In the genomic region with DNA sequence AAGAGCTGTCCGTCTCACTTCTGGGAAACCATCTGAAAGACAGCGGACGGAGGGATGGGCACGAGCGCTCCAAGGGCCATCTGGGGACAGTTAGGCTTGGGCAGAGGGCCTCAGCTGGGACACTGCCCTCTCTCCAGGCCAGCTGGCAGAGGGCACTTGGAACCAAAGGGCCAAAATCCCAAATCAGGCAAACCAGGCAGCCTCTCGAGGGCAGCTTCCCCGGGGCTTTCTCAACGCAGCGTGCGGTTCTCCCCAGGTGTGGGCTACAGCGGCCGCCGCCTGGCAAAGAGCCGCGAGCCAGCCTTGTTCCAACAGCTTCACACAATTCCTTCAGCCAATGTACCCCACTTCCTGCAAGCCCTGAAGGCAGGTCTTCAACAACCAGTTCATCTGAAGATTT, we compare ENCODE assay signal across 10 cellular contexts. TPM values are rescaled to one million over a fixed set of nuclear protein-coding genes. Genes with fewer than 3 reads are reported as not detected.
DNase-seq lines count a peak whose midpoint lies in the region; ATAC-seq, FAIRE-seq and TF ChIP-seq lines count a peak whose summit lies in the region.
"Had no signal": no experiment of that assay in that cellular context is flagged by ENCODE, and none has a peak within 500 bp of the region (broad histone marks: within the 10 kb centered on the region; RNA-seq: fewer than 3 reads in every experiment).

No MANE protein-coding gene starts in this region.

- H3K27me3 ChIP-seq in heart left ventricle (no peaks in the 10 kb centered on the region), pancreas (no peaks in the 10 kb centered on the region)

- DNase-seq in AG10803 (ENCODE audit: low read depth) (no peak), WTC11 (ENCODE audit: low spot score) (no peak), heart left ventricle (no peak), pancreas (peak in 1 of 6 donors; percentile 57), NK-92 (lab: John Stamatoyannopoulos, UW; ENCODE audit: unreplicated experiment) (no peak), SIG-M5 treated with dmso at 0.1 percent for 504 hours (lab: John Stamatoyannopoulos, UW; ENCODE audit: unreplicated experiment) (no peak)
- DNase-seq: activated T-cell treated with anti-CD3 and anti-CD28 coated beads for 4 hours, NCI-H187 treated with DMSO at 0.1 percent for 48 hours had no signal

- peak overlapping the region; percentile 72 for H3K27ac Mint-ChIP-seq in WTC11

- no peak for TF ChIP-seq CTCF in AG10803 (conservative IDR thresholded peaks at IDR 0.05; ENCODE audit: low read length)
- no peak for TF ChIP-seq CTCF in WTC11 (IDR thresholded peaks at IDR 0.05)
- no peak for TF ChIP-seq CTCF in heart left ventricle (IDR thresholded peaks at IDR 0.05)
- no peak for TF ChIP-seq CTCF in pancreas (IDR thresholded peaks at IDR 0.05)

- no peak overlapping the region for H3K4me3 Mint-ChIP-seq in WTC11

- no peak for ATAC-seq in WTC11
- ATAC-seq in heart left ventricle, result peak in 1 of 4 donors; percentile 7
- no peak for ATAC-seq in pancreas
- ATAC-seq in GM21529 (IDR thresholded peaks at IDR 0.05; ENCODE audit: unreplicated experiment), result no peak
- ATAC-seq in GM19023 (IDR thresholded peaks at IDR 0.05; ENCODE audit: unreplicated experiment), result no peak

- H3K36me3 ChIP-seq in heart left ventricle (peaks cover 0 to 10% (median 7%) of the 10 kb centered on the region in 9 donors), pancreas (peaks cover 0 to 6% (median 0%) of the 10 kb centered on the region in 3 donors)

- no peak for FAIRE-seq in pancreas (lab: Jason Lieb, UNC)

- H3K9me3 Mint-ChIP-seq in WTC11, result no peaks in the 10 kb centered on the region

- peak overlapping the region; percentile 7 for H3K4me3 ChIP-seq in AG10803 (ENCODE audit: low read length)
- peak overlapping the region in 5 of 12 donors; percentile 2 to 40 (median 32) for H3K4me3 ChIP-seq in heart left ventricle
- H3K4me3 ChIP-seq in pancreas, result no peak overlapping the region

- no peaks in the 10 kb centered on the region for H3K9me3 ChIP-seq in heart left ventricle
- H3K9me3 ChIP-seq in pancreas, result no peaks in the 10 kb centered on the region

- no peaks in the 10 kb centered on the region for H3K27me3 Mint-ChIP-seq in WTC11 (ENCODE audit: low read depth)

- POLR2A ChIA-PET in WTC11 (lab: Charles Lee), result no interaction called here

- H3K36me3 Mint-ChIP-seq in WTC11, result peaks cover 12% of the 10 kb centered on the region

- WGBS in heart left ventricle, 4 donors, result 49 to 74% (median 56%) methylated on average over 12 to 15 of the region's 15 CpGs
- WGBS in pancreas, 2 donors, result 73 to 81% methylated on average over 15 of the region's 15 CpGs

- H3K4me1 ChIP-seq in heart left ventricle (peaks cover 46 to 95% (median 85%) of the 10 kb centered on the region in 12 donors), pancreas (peaks cover 37 to 58% (median 47%) of the 10 kb centered on the region in 3 donors)

- TF ChIP-seq POLR2A in heart left ventricle (IDR thresholded peaks at IDR 0.05), result no peak

- intact Hi-C loops in heart left ventricle (cut with DNase I) (loop anchor here (5.0 to 10.0 kb wide), 5 partner anchors 37 to 98 kb away; a partner anchor contains a TSS), pancreas (cut with DNase I) (no loop called here)

- H3K27ac ChIP-seq in heart left ventricle (peak overlapping the region; percentile 71 to 95 (median 88)), pancreas (peak overlapping the region; percentile 50 to 81 (median 66))

- CTCF ChIA-PET in WTC11 (lab: Charles Lee), result interaction anchor here (0.6 to 1.7 kb wide), 4 partner anchors 14 to 97 kb away, joined by 3 to 7 read pairs (median 3); a partner anchor contains a TSS

- peaks cover 78% of the 10 kb centered on the region for H3K4me1 Mint-ChIP-seq in WTC11

TF ChIP-seq in WTC11, 78 proteins besides CTCF, POLR2A, EP300 and RAD21 (continues in another document):
- no peak for TF ChIP-seq HMGA2 (CRISPR knock-in tag; IDR thresholded peaks at IDR 0.05)
- no peak for TF ChIP-seq RORB (CRISPR knock-in tag; IDR thresholded peaks at IDR 0.05)
- no peak for TF ChIP-seq FOXJ3 (CRISPR knock-in tag; IDR thresholded peaks at IDR 0.05; ENCODE audit: borderline replicate concordance)
- TF ChIP-seq, protein P1, sequence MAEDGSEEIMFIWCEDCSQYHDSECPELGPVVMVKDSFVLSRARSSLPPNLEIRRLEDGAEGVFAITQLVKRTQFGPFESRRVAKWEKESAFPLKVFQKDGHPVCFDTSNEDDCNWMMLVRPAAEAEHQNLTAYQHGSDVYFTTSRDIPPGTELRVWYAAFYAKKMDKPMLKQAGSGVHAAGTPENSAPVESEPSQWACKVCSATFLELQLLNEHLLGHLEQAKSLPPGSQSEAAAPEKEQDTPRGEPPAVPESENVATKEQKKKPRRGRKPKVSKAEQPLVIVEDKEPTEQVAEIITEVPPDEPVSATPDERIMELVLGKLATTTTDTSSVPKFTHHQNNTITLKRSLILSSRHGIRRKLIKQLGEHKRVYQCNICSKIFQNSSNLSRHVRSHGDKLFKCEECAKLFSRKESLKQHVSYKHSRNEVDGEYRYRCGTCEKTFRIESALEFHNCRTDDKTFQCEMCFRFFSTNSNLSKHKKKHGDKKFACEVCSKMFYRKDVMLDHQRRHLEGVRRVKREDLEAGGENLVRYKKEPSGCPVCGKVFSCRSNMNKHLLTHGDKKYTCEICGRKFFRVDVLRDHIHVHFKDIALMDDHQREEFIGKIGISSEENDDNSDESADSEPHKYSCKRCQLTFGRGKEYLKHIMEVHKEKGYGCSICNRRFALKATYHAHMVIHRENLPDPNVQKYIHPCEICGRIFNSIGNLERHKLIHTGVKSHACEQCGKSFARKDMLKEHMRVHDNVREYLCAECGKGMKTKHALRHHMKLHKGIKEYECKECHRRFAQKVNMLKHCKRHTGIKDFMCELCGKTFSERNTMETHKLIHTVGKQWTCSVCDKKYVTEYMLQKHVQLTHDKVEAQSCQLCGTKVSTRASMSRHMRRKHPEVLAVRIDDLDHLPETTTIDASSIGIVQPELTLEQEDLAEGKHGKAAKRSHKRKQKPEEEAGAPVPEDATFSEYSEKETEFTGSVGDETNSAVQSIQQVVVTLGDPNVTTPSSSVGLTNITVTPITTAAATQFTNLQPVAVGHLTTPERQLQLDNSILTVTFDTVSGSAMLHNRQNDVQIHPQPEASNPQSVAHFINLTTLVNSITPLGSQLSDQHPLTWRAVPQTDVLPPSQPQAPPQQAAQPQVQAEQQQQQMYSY (CRISPR knock-in tag; IDR thresholded peaks at IDR 0.05), result no peak
- TF ChIP-seq TEAD4 (CRISPR knock-in tag; IDR thresholded peaks at IDR 0.05), result no peak
- TF ChIP-seq, protein P2, sequence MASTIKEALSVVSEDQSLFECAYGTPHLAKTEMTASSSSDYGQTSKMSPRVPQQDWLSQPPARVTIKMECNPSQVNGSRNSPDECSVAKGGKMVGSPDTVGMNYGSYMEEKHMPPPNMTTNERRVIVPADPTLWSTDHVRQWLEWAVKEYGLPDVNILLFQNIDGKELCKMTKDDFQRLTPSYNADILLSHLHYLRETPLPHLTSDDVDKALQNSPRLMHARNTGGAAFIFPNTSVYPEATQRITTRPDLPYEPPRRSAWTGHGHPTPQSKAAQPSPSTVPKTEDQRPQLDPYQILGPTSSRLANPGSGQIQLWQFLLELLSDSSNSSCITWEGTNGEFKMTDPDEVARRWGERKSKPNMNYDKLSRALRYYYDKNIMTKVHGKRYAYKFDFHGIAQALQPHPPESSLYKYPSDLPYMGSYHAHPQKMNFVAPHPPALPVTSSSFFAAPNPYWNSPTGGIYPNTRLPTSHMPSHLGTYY (CRISPR knock-in tag; IDR thresholded peaks at IDR 0.05), result no peak
- no peak for TF ChIP-seq ESRRA (CRISPR knock-in tag; IDR thresholded peaks at IDR 0.05; ENCODE audit: borderline replicate concordance)
- no peak for TF ChIP-seq NFE2L1 (CRISPR knock-in tag; IDR thresholded peaks at IDR 0.05)
- TF ChIP-seq, protein P3, sequence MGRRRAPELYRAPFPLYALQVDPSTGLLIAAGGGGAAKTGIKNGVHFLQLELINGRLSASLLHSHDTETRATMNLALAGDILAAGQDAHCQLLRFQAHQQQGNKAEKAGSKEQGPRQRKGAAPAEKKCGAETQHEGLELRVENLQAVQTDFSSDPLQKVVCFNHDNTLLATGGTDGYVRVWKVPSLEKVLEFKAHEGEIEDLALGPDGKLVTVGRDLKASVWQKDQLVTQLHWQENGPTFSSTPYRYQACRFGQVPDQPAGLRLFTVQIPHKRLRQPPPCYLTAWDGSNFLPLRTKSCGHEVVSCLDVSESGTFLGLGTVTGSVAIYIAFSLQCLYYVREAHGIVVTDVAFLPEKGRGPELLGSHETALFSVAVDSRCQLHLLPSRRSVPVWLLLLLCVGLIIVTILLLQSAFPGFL (CRISPR knock-in tag; IDR thresholded peaks at IDR 0.05; ENCODE audit: borderline replicate concordance), result no peak
- no peak for TF ChIP-seq ZNF219 (CRISPR knock-in tag; IDR thresholded peaks at IDR 0.05; ENCODE audit: borderline replicate concordance)

RNA-seq across cellular contexts. Expression of a gene that starts 5.0 kb away (rescaled TPM):
- 49.9 to 58.2 TPM (median 50.2 TPM) in 3 replicates for total RNA-seq in WTC11 (2021)
- 10 to 100 TPM; 21.0 to 45.9 (median 34.9) TPM for total RNA-seq in heart left ventricle
- polyA plus RNA-seq in heart left ventricle, result 10 to 100 TPM; 17.8 to 38.2 TPM
- total RNA-seq in pancreas, result 10 to 100 TPM; 21.6 to 37.5 (median 25.4) TPM
- 10 to 100 TPM; 19.6 to 28.6 TPM for polyA plus RNA-seq in pancreas

RNA-seq across cellular contexts. Expression of a gene that starts 58.7 kb away (rescaled TPM):
- not detected in 3 replicates for total RNA-seq in WTC11 (2021)
- not detected for total RNA-seq in heart left ventricle
- polyA plus RNA-seq in heart left ventricle, result not detected
- total RNA-seq in pancreas, result not detected
- polyA plus RNA-seq in pancreas, result not detected

Comparison
In these comparisons a context has a peak if more than half of its experiments do, and no peak if none do; other contexts are left out.
1. intact Hi-C loops: an anchor here in heart left ventricle (5.0 to 10.0 kb wide); none called in pancreas.